ENCODE assay signal across 9 cellular contexts in the genomic region with DNA sequence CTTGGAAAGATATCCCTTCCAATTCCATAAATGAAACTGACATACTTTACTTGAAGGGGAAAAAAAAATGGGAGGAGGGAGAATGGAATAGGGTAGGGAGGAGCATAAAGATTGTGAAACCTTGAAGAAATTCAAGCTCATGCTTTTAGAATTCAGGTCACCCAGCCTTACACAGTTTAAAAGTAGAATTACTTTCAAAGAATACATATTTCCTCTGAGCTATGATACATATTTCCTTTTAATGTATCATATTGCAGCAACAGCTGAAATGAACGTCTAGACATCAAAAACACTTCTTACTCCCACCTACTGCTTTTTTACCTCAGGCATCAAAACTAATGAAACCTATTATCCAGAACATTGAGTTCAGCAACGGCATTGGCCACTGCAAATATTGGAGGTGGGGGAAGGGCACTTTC.
A peak's percentile ranks its signal among the peaks of the same experiment; 100 is the strongest.
DNase-seq lines count a peak whose midpoint lies in the region; ATAC-seq and TF ChIP-seq lines count a peak whose summit lies in the region.
"Had no signal": no experiment of that assay in that cellular context is flagged by ENCODE, and none has a peak within 500 bp of the region (broad histone marks: within the 10 kb centered on the region; RNA-seq: fewer than 3 reads in every experiment).

No MANE protein-coding gene starts in this region.

- H3K4me1 ChIP-seq in CD4-positive, alpha-beta memory T cell (ENCODE audit: insufficient read depth, low read length): peaks cover 60% of the 10 kb centered on the region
- H3K4me1 ChIP-seq in body of pancreas: peaks cover 57% of the 10 kb centered on the region

- intact Hi-C loops in CD4-positive, alpha-beta memory T cell (cut with micrococcal nuclease): no loop called here
- intact Hi-C loops in body of pancreas (cut with DNase I): no loop called here

- peak overlapping the region in 3 of 7 donors; percentile 9 to 43 (median 38) for H3K27ac Mint-ChIP-seq in CD4-positive, alpha-beta memory T cell

- no peaks in the 10 kb centered on the region for H3K36me3 ChIP-seq in CD4-positive, alpha-beta memory T cell (ENCODE audit: insufficient read depth, low read length)
- no peaks in the 10 kb centered on the region for H3K36me3 ChIP-seq in body of pancreas (replicated peaks in 1 of 2; ENCODE audit: insufficient read depth in 1 of 2, low read depth in 2 of 2)

- POLR2A ChIA-PET in CD4-positive, alpha-beta memory T cell (lab: Charles Lee; ENCODE audit: partially characterized antibody): interaction anchor here (1.4 kb wide), 1 partner anchor 19 kb away, joined by 3 read pairs; no protein-coding TSS in a partner anchor

- H3K36me3 Mint-ChIP-seq in CD4-positive, alpha-beta memory T cell: no peaks in the 10 kb centered on the region

- H3K4me3 ChIP-seq in CD4-positive, alpha-beta memory T cell (ENCODE audit: low read length in 2 of 2): no peak overlapping the region
- H3K4me3 ChIP-seq in body of pancreas: no peak overlapping the region

- no peak for TF ChIP-seq CTCF in body of pancreas (IDR thresholded peaks at IDR 0.05)

- WGBS in body of pancreas, 2 donors: 16 to 17% methylated on average over 2 of the region's 2 CpGs

- CTCF ChIA-PET in CD4-positive, alpha-beta memory T cell (lab: Charles Lee; ENCODE audit: partially characterized antibody): interaction anchor here (1.2 kb wide), 1 partner anchor 19 kb away, joined by 3 read pairs; no protein-coding TSS in a partner anchor

- H3K27me3 Mint-ChIP-seq in CD4-positive, alpha-beta memory T cell: no peaks in the 10 kb centered on the region

- TF ChIP-seq RAD21 in Ishikawa (IDR thresholded peaks at IDR 0.05; ENCODE audit: low read depth): no peak

- H3K9me3 Mint-ChIP-seq in CD4-positive, alpha-beta memory T cell: no peaks in the 10 kb centered on the region

- no peaks in the 10 kb centered on the region for H3K27me3 ChIP-seq in CD4-positive, alpha-beta memory T cell (ENCODE audit: insufficient read depth, low read length)
- no peaks in the 10 kb centered on the region for H3K27me3 ChIP-seq in body of pancreas

- ATAC-seq in body of pancreas (peak; percentile 52), HG02678 (IDR thresholded peaks at IDR 0.05; ENCODE audit: unreplicated experiment) (no peak)

- no peaks in the 10 kb centered on the region for H3K9me3 ChIP-seq in CD4-positive, alpha-beta memory T cell (ENCODE audit: control insufficient read depth in 1 of 2, low read length in 2 of 2)
- no peaks in the 10 kb centered on the region for H3K9me3 ChIP-seq in body of pancreas

- DNase-seq in CD4-positive, alpha-beta memory T cell: no peak
- no peak for DNase-seq in body of pancreas
- peak; percentile 35 for DNase-seq in myocyte (ENCODE audit: low read depth)
- no peak for DNase-seq in OCI-M2 (lab: John Stamatoyannopoulos, UW; ENCODE audit: unreplicated experiment)
- no peak for DNase-seq in amygdala (lab: John Stamatoyannopoulos, UW)
- no peak for DNase-seq in NCI-H146 treated with DMSO at 0.1 percent for 48 hours (lab: John Stamatoyannopoulos, UW; ENCODE audit: unreplicated experiment)
- DNase-seq: stimulated activated CD4-positive, alpha-beta T cell treated with anti-CD3 and anti-CD28 coated beads, Interleukin-4, amount 100 ng/mL, for 24 hours had no signal

- peak overlapping the region in 5 of 8 donors; percentile 29 to 68 (median 40) for H3K4me3 Mint-ChIP-seq in CD4-positive, alpha-beta memory T cell

- no peak for TF ChIP-seq POLR2A in body of pancreas (IDR thresholded peaks at IDR 0.05)

- no peak overlapping the region for H3K27ac ChIP-seq in CD4-positive, alpha-beta memory T cell (ENCODE audit: low read depth, low read length)
- H3K27ac ChIP-seq in body of pancreas: no peak overlapping the region

- peaks cover 39 to 82% (median 59%) of the 10 kb centered on the region in 4 donors for H3K4me1 Mint-ChIP-seq in CD4-positive, alpha-beta memory T cell

- no peak for TF ChIP-seq EP300 in Ishikawa (IDR thresholded peaks at IDR 0.05; ENCODE audit: borderline replicate concordance)

TF ChIP-seq in Ishikawa, 13 proteins besides CTCF, POLR2A, EP300 and RAD21:
- TF ChIP-seq TEAD4 (IDR thresholded peaks at IDR 0.05) (no peak), CEBPB (IDR thresholded peaks at IDR 0.05) (0 out of 2 replicates have a peak, but pooled peaks have one; percentile 36)
